ENCODE assay signal across 1 cellular context in genomic region chr16:85612801-85613608, GRCh38.
A peak's percentile ranks its signal among the peaks of the same experiment; 100 is the strongest.
TF ChIP-seq lines count a peak whose summit lies in the region.

GSE1 (plus strand) TSS chr16:85613322; CDS start chr16:85613392, 70 bp downstream.

TF ChIP-seq in K562, 482 proteins besides CTCF, POLR2A, EP300 and RAD21 (continued from another document):
- TF ChIP-seq SMAD3 (CRISPR knock-in tag; conservative IDR thresholded peaks at IDR 0.05) = 0 out of 2 replicates have a peak, but pooled peaks have one; percentile 16
- peak; percentile 94 for TF ChIP-seq CBFA2T3 (IDR thresholded peaks at IDR 0.05)
- TF ChIP-seq, protein P1, sequence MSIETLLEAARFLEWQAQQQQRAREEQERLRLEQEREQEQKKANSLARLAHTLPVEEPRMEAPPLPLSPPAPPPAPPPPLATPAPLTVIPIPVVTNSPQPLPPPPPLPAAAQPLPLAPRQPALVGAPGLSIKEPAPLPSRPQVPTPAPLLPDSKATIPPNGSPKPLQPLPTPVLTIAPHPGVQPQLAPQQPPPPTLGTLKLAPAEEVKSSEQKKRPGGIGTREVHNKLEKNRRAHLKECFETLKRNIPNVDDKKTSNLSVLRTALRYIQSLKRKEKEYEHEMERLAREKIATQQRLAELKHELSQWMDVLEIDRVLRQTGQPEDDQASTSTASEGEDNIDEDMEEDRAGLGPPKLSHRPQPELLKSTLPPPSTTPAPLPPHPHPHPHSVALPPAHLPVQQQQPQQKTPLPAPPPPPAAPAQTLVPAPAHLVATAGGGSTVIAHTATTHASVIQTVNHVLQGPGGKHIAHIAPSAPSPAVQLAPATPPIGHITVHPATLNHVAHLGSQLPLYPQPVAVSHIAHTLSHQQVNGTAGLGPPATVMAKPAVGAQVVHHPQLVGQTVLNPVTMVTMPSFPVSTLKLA (conservative IDR thresholded peaks at IDR 0.05) = peak; percentile 84 to 94
- TF ChIP-seq SUPT5H (IDR thresholded peaks at IDR 0.05) = peak; percentile 61
- TF ChIP-seq HDAC1 (IDR thresholded peaks at IDR 0.05) = peak in 1 of 2 experiments; percentile 83; a peak in 3 of 4 replicates
- peak; percentile 98 for TF ChIP-seq SMAD4 (CRISPR knock-in tag; conservative IDR thresholded peaks at IDR 0.05)
- peak; percentile 79 for TF ChIP-seq RBBP5 (IDR thresholded peaks at IDR 0.05; ENCODE audit: borderline replicate concordance, insufficient read depth, low read length, poor library complexity, severe bottlenecking)
- peak; percentile 58 for TF ChIP-seq MYC (IDR thresholded peaks at IDR 0.05; ENCODE audit: low read depth, low read length)
- TF ChIP-seq MYC (CRISPR knock-in tag; IDR thresholded peaks at IDR 0.05; ENCODE audit: borderline replicate concordance, low read depth) = no peak
- TF ChIP-seq SRF (CRISPR knock-in tag; IDR thresholded peaks at IDR 0.05) = peak in 1 of 2 experiments; percentile 45; a peak in 1 of 4 replicates
- TF ChIP-seq, protein P2, sequence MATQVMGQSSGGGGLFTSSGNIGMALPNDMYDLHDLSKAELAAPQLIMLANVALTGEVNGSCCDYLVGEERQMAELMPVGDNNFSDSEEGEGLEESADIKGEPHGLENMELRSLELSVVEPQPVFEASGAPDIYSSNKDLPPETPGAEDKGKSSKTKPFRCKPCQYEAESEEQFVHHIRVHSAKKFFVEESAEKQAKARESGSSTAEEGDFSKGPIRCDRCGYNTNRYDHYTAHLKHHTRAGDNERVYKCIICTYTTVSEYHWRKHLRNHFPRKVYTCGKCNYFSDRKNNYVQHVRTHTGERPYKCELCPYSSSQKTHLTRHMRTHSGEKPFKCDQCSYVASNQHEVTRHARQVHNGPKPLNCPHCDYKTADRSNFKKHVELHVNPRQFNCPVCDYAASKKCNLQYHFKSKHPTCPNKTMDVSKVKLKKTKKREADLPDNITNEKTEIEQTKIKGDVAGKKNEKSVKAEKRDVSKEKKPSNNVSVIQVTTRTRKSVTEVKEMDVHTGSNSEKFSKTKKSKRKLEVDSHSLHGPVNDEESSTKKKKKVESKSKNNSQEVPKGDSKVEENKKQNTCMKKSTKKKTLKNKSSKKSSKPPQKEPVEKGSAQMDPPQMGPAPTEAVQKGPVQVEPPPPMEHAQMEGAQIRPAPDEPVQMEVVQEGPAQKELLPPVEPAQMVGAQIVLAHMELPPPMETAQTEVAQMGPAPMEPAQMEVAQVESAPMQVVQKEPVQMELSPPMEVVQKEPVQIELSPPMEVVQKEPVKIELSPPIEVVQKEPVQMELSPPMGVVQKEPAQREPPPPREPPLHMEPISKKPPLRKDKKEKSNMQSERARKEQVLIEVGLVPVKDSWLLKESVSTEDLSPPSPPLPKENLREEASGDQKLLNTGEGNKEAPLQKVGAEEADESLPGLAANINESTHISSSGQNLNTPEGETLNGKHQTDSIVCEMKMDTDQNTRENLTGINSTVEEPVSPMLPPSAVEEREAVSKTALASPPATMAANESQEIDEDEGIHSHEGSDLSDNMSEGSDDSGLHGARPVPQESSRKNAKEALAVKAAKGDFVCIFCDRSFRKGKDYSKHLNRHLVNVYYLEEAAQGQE (CRISPR knock-in tag; IDR thresholded peaks at IDR 0.05; ENCODE audit: low read depth) = peak; percentile 71; the same call in 1 of the 2 replicates
- peak; percentile 26 for TF ChIP-seq THRB (CRISPR knock-in tag; conservative IDR thresholded peaks at IDR 0.05)
- peak; percentile 73 for TF ChIP-seq SMARCC2 (IDR thresholded peaks at IDR 0.05; ENCODE audit: low read depth)
- peak; percentile 92 for TF ChIP-seq NEUROD1 (IDR thresholded peaks at IDR 0.05; ENCODE audit: borderline replicate concordance, low read depth, low read length, partially characterized antibody)
- TF ChIP-seq ZSCAN29 (IDR thresholded peaks at IDR 0.05) = no peak
- TF ChIP-seq FOXA1 (IDR thresholded peaks at IDR 0.05; ENCODE audit: borderline replicate concordance) = no peak
- TF ChIP-seq, protein P3, sequence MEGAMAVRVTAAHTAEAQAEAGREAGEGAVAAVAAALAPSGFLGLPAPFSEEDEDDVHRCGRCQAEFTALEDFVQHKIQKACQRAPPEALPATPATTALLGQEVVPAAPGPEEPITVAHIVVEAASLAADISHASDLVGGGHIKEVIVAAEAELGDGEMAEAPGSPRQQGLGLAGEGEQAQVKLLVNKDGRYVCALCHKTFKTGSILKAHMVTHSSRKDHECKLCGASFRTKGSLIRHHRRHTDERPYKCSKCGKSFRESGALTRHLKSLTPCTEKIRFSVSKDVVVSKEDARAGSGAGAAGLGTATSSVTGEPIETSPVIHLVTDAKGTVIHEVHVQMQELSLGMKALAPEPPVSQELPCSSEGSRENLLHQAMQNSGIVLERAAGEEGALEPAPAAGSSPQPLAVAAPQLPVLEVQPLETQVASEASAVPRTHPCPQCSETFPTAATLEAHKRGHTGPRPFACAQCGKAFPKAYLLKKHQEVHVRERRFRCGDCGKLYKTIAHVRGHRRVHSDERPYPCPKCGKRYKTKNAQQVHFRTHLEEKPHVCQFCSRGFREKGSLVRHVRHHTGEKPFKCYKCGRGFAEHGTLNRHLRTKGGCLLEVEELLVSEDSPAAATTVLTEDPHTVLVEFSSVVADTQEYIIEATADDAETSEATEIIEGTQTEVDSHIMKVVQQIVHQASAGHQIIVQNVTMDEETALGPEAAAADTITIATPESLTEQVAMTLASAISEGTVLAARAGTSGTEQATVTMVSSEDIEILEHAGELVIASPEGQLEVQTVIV (CRISPR knock-in tag; IDR thresholded peaks at IDR 0.05; ENCODE audit: borderline replicate concordance) = no peak
- no peak for TF ChIP-seq ZNF24 (IDR thresholded peaks at IDR 0.05)
- no peak for TF ChIP-seq PHB2 (IDR thresholded peaks at IDR 0.05; ENCODE audit: low read depth)
- TF ChIP-seq SIN3A (IDR thresholded peaks at IDR 0.05; ENCODE audit: borderline replicate concordance in 2 of 2, control insufficient read depth in 1 of 2, low read depth in 2 of 2, low read length in 2 of 2) = peak; percentile 24 to 52; a peak in 2 of 4 replicates
- no peak for TF ChIP-seq FOXJ3 (CRISPR knock-in tag; IDR thresholded peaks at IDR 0.05)
